27 cellular contexts compared by ENCODE assay signal in genomic region chr6:168671028-168671862, GRCh38.
"Had no signal": no experiment of that assay in that cellular context is flagged by ENCODE, and none has a peak within 500 bp of the region (broad histone marks: within the 10 kb centered on the region; RNA-seq: fewer than 3 reads in every experiment).

No MANE protein-coding gene starts in this region.

- ATAC-seq: activated CD4-positive, CD25-positive, alpha-beta regulatory T cell treated with anti-CD3 and anti-CD28 coated beads, Interleukin-2, amount 50 U/mL, for 24 hours; gastrocnemius medialis; naive thymus-derived CD4-positive, alpha-beta T cell; right cardiac atrium; stimulated activated naive B cell treated with anti-CD40 and anti-IgM and Interleukin-4, amounts not matched to agents 10 μg/mL and 1 μg/mL and 100 μg/mL, for 72 hours had no signal

- H3K4me3 Mint-ChIP-seq: activated CD4-positive, alpha-beta memory T cell treated with anti-CD3 and anti-CD28 coated beads, Interleukin-2, amount 10 ng/mL, durations not matched to agents 7 days and 5 days; activated naive CD4-positive, alpha-beta T cell treated with anti-CD3 and anti-CD28 coated beads, Interleukin-2, amount 50 U/mL, for 24 hours; central memory CD8-positive, alpha-beta T cell; naive thymus-derived CD4-positive, alpha-beta T cell; neural crest cell; stimulated activated naive B cell treated with anti-CD40 and anti-IgM and Interleukin-4, amounts not matched to agents 10 μg/mL and 1 μg/mL and 100 μg/mL, for 72 hours; T-helper 1 cell treated with Interleukin-12 subunit alpha and Interleukin-12 subunit beta and Interleukin-4 antibody, amounts not matched to agents 30 μg/mL and 1 μg/mL, for 36 hours had no signal

- H3K4me1 ChIP-seq: gastrocnemius medialis, left ventricle myocardium inferior, tibial nerve had no signal

- H3K4me1 Mint-ChIP-seq: activated CD4-positive, alpha-beta memory T cell treated with anti-CD3 and anti-CD28 coated beads, Interleukin-2, amount 10 ng/mL, durations not matched to agents 7 days and 5 days; activated naive CD4-positive, alpha-beta T cell treated with anti-CD3 and anti-CD28 coated beads, Interleukin-2, amount 50 U/mL, for 24 hours; central memory CD8-positive, alpha-beta T cell; stimulated activated naive B cell treated with anti-CD40 and anti-IgM and Interleukin-4, amounts not matched to agents 10 μg/mL and 1 μg/mL and 100 μg/mL, for 72 hours had no signal

- H3K36me3 Mint-ChIP-seq: activated naive CD4-positive, alpha-beta T cell treated with anti-CD3 and anti-CD28 coated beads, Interleukin-2, amount 50 U/mL, for 24 hours; naive thymus-derived CD4-positive, alpha-beta T cell; stimulated activated naive B cell treated with anti-CD40 and anti-IgM and Interleukin-4, amounts not matched to agents 10 μg/mL and 1 μg/mL and 100 μg/mL, for 72 hours had no signal

- H3K27ac ChIP-seq: gastrocnemius medialis, hepatocyte, left ventricle myocardium inferior, tibial nerve, vagina, WERI-Rb-1 had no signal

- H3K9me3 ChIP-seq: gastrocnemius medialis, left ventricle myocardium inferior, tibial nerve, vagina had no signal

- H3K27ac Mint-ChIP-seq: activated CD4-positive, alpha-beta memory T cell treated with anti-CD3 and anti-CD28 coated beads, Interleukin-2, amount 10 ng/mL, durations not matched to agents 7 days and 5 days; activated naive CD4-positive, alpha-beta T cell treated with anti-CD3 and anti-CD28 coated beads, Interleukin-2, amount 50 U/mL, for 24 hours; activated T-helper 2 cell treated with anti-CD3 and anti-CD28 coated beads, Interferon-gamma antibody, Interleukin-2, Interleukin-4, amounts not matched to agents 10 μg/mL and 5 μg/mL and 100 μg/mL, durations not matched to agents 14 hours and 24 hours and 36 hours; naive thymus-derived CD4-positive, alpha-beta T cell; stimulated activated naive B cell treated with anti-CD40 and anti-IgM and Interleukin-4, amounts not matched to agents 10 μg/mL and 1 μg/mL and 100 μg/mL, for 72 hours; T-helper 1 cell treated with Interleukin-12 subunit alpha and Interleukin-12 subunit beta and Interleukin-4 antibody, amounts not matched to agents 30 μg/mL and 1 μg/mL, for 36 hours had no signal

- DNase-seq: activated CD4-positive, alpha-beta memory T cell treated with anti-CD3 and anti-CD28 coated beads, Interleukin-2, amount 10 ng/mL, durations not matched to agents 7 days and 5 days; activated CD4-positive, alpha-beta T cell treated with anti-CD3 and anti-CD28 coated beads for 48 hours; activated T-cell treated with anti-CD3 and anti-CD28 coated beads, Interleukin-2, amount 50 U/mL, for 48 hours; anterior cingulate cortex; dermis blood vessel endothelial cell; effector memory CD4-positive, alpha-beta T cell; erythroblast; gastrocnemius medialis; left ventricle myocardium inferior; naive thymus-derived CD4-positive, alpha-beta T cell; occipital lobe; right cardiac atrium; stimulated activated CD4-positive, alpha-beta T cell treated with anti-CD3 and anti-CD28 coated beads, Interleukin-15, amount 100 ng/mL, for 24 hours; stimulated activated CD4-positive, alpha-beta T cell treated with anti-CD3 and anti-CD28 coated beads, Interleukin-2, amount 100 ng/mL, for 24 hours; stimulated activated naive B cell treated with anti-CD40 and anti-IgM and Interleukin-4, amounts not matched to agents 10 μg/mL and 1 μg/mL and 100 μg/mL, for 72 hours; SW 1271; T1000; WERI-Rb-1 had no signal

- H3K9me3 Mint-ChIP-seq: activated CD4-positive, alpha-beta memory T cell treated with anti-CD3 and anti-CD28 coated beads, Interleukin-2, amount 10 ng/mL, durations not matched to agents 7 days and 5 days; activated naive CD4-positive, alpha-beta T cell treated with anti-CD3 and anti-CD28 coated beads, Interleukin-2, amount 50 U/mL, for 24 hours; activated T-helper 2 cell treated with anti-CD3 and anti-CD28 coated beads, Interferon-gamma antibody, Interleukin-2, Interleukin-4, amounts not matched to agents 10 μg/mL and 5 μg/mL and 100 μg/mL, durations not matched to agents 14 hours and 24 hours and 36 hours; central memory CD8-positive, alpha-beta T cell; neural crest cell; T-helper 1 cell treated with Interleukin-12 subunit alpha and Interleukin-12 subunit beta and Interleukin-4 antibody, amounts not matched to agents 30 μg/mL and 1 μg/mL, for 36 hours had no signal

- H3K4me3 ChIP-seq: gastrocnemius medialis, hepatocyte, left ventricle myocardium inferior, tibial nerve, vagina had no signal

- H3K27me3 ChIP-seq: vagina had no signal

- H3K27me3 Mint-ChIP-seq: activated CD4-positive, alpha-beta memory T cell treated with anti-CD3 and anti-CD28 coated beads, Interleukin-2, amount 10 ng/mL, durations not matched to agents 7 days and 5 days; stimulated activated naive B cell treated with anti-CD40 and anti-IgM and Interleukin-4, amounts not matched to agents 10 μg/mL and 1 μg/mL and 100 μg/mL, for 72 hours had no signal

- H3K36me3 ChIP-seq: gastrocnemius medialis, left ventricle myocardium inferior, tibial nerve, vagina, WERI-Rb-1 had no signal
